8 cellular contexts compared by ENCODE assay signal in genomic region chr14:49586673-49587460, GRCh38. TPM values are rescaled to one million over a fixed set of nuclear protein-coding genes. Genes with fewer than 3 reads are reported as not detected.
DNase-seq lines count a peak whose midpoint lies in the region; ATAC-seq and TF ChIP-seq lines count a peak whose summit lies in the region.

No MANE protein-coding gene starts in this region.

- H3K4me1 ChIP-seq in OCI-LY7 (ENCODE audit: insufficient read depth, low read length, poor library complexity, severe bottlenecking) = peaks cover 38% of the 10 kb centered on the region

- H3K4me3 Mint-ChIP-seq in IgD-negative memory B cell = peak overlapping the region; percentile 95 to 99 (median 98)

- peak overlapping the region; percentile 33 for H2AFZ ChIP-seq in OCI-LY7 (ENCODE audit: low read length)

- peaks cover 10% of the 10 kb centered on the region for H3K36me3 Mint-ChIP-seq in IgD-negative memory B cell

- peak overlapping the region; percentile 98 to 100 (median 99) for H3K27ac Mint-ChIP-seq in IgD-negative memory B cell

- H3K4me1 Mint-ChIP-seq in IgD-negative memory B cell = peaks cover 29 to 35% (median 34%) of the 10 kb centered on the region in 3 donors

- no TSS peak for BruUV-seq in OCI-LY7 (replicated peaks; lab: Mats Ljungman, UMichigan)

- H3K9me3 ChIP-seq in OCI-LY7 (ENCODE audit: low read length) = no peaks in the 10 kb centered on the region

- peak overlapping the region; percentile 96 for H3K4me3 ChIP-seq in OCI-LY7 (ENCODE audit: low read depth, low read length, poor library complexity, severe bottlenecking)

- peaks cover 33% of the 10 kb centered on the region for H4K20me1 ChIP-seq in OCI-LY7 (ENCODE audit: insufficient read depth, low read length)

- POLR2A ChIA-PET in OCI-LY7 (lab: Charles Lee) = interaction anchor here (0.6 to 4.6 kb wide), 9 partner anchors 8 to 500 kb away, joined by 3 to 32 read pairs (median 3); partner anchors contain the start of genes LRR1, MGAT2 and RPL36AL

- peak overlapping the region; percentile 27 for H3K4me2 ChIP-seq in OCI-LY7 (ENCODE audit: low read length)

- intact Hi-C loops in OCI-LY7 (cut with micrococcal nuclease; ENCODE audit: unreplicated experiment) = loop anchor here (1.0 kb wide), 2 partner anchors 9 to 33 kb away; partner anchors contain the start of genes MGAT2 and RPL36AL

- TF ChIP-seq CTCF in OCI-LY7 (conservative IDR thresholded peaks at IDR 0.05; ENCODE audit: low read length) = peak; percentile 99

- no peaks in the 10 kb centered on the region for H3K9me2 ChIP-seq in OCI-LY7 (ENCODE audit: insufficient read depth, low read length)

- DNase-seq in EL = peak; percentile 74
- DNase-seq in OCI-LY7 (ENCODE audit: low spot score) = peak; percentile 78
- DNase-seq in activated naive CD4-positive, alpha-beta T cell treated with Interleukin-2 at 50 U/mL for 16 hours = peak; percentile 66
- DNase-seq in foreskin melanocyte = peak; percentile 86
- DNase-seq in non-pigmented ciliary epithelial cell (ENCODE audit: low read depth) = peak; percentile 43
- DNase-seq in HuH-7 (ENCODE audit: low spot score) = no peak

- peaks cover 44% of the 10 kb centered on the region for H3K79me2 ChIP-seq in OCI-LY7 (ENCODE audit: insufficient read depth, low read depth, low read length)

- CTCF ChIA-PET in OCI-LY7 (lab: Charles Lee; ENCODE audit: unreplicated experiment) = interaction anchor here (0.9 to 1.2 kb wide), 2 partner anchors 8 to 33 kb away, joined by 3 to 5 read pairs; partner anchors contain the start of genes MGAT2 and RPL36AL

- no peaks in the 10 kb centered on the region for H3K27me3 Mint-ChIP-seq in IgD-negative memory B cell

- H3K27ac ChIP-seq in OCI-LY7 (ENCODE audit: low read depth, low read length, poor library complexity, severe bottlenecking) = peak overlapping the region; percentile 74

- ATAC-seq in GM21723 (IDR thresholded peaks at IDR 0.05; ENCODE audit: unreplicated experiment) = peak; percentile 37

- H3K36me3 ChIP-seq in OCI-LY7 (ENCODE audit: insufficient read depth, low read length) = peaks cover 43% of the 10 kb centered on the region

- H3K9me3 Mint-ChIP-seq in IgD-negative memory B cell = peaks cover 0 to 3% (median 0%) of the 10 kb centered on the region in 3 donors

RNA-seq across cellular contexts. Expression of gene RPS29, which starts 0.7 kb away (rescaled TPM):
- 10,099 TPM for polyA plus RNA-seq in IgD-negative memory B cell
- 3,800 and 6,504 TPM in 2 replicates for total RNA-seq in OCI-LY7 (2014; rRNA removed; shearing (Covaris generic))
- total RNA-seq in OCI-LY7 (2022) = 2,010 and 2,518 TPM in 2 replicates

RNA-seq across cellular contexts. Expression of gene LRR1, which starts 11.9 kb away (rescaled TPM):
- 10.1 TPM for polyA plus RNA-seq in IgD-negative memory B cell
- 83.4 and 89.8 TPM in 2 replicates for total RNA-seq in OCI-LY7 (2014; rRNA removed; shearing (Covaris generic))
- 73.0 and 80.3 TPM in 2 replicates for total RNA-seq in OCI-LY7 (2022)

RNA-seq across cellular contexts. Expression of gene RPL36AL, which starts 33.6 kb away (rescaled TPM):
- polyA plus RNA-seq in IgD-negative memory B cell = 504 TPM
- 257 and 441 TPM in 2 replicates for total RNA-seq in OCI-LY7 (2014; rRNA removed; shearing (Covaris generic))
- 306 and 313 TPM in 2 replicates for total RNA-seq in OCI-LY7 (2022)

RNA-seq across cellular contexts. Expression of gene MGAT2, which starts 33.7 kb away (rescaled TPM):
- polyA plus RNA-seq in IgD-negative memory B cell = 31.3 TPM
- 79.3 and 83.5 TPM in 2 replicates for total RNA-seq in OCI-LY7 (2014; rRNA removed; shearing (Covaris generic))
- 70.0 and 71.7 TPM in 2 replicates for total RNA-seq in OCI-LY7 (2022)

RNA-seq across cellular contexts. Expression of gene DNAAF2, which starts 48.2 kb away (rescaled TPM):
- polyA plus RNA-seq in IgD-negative memory B cell = 33.4 TPM
- 14.7 and 17.2 TPM in 2 replicates for total RNA-seq in OCI-LY7 (2014; rRNA removed; shearing (Covaris generic))
- 9.7 and 11.6 TPM in 2 replicates for total RNA-seq in OCI-LY7 (2022)
